Comparison of ENCODE assay signal across 8 cellular contexts in genomic region chr1:155134858-155135415, GRCh38. TPM values are rescaled to one million over a fixed set of nuclear protein-coding genes. Genes with fewer than 3 reads are reported as not detected.
DNase-seq lines count a peak whose midpoint lies in the region; ATAC-seq and TF ChIP-seq lines count a peak whose summit lies in the region.

No MANE protein-coding gene starts in this region.

- H3K36me3 ChIP-seq in effector memory CD4-positive, alpha-beta T cell (ENCODE audit: control insufficient read depth, insufficient read depth, low read length): no peaks in the 10 kb centered on the region

- DNase-seq in AG04450 (ENCODE audit: low read depth, low spot score) (peak; percentile 84), NCI-H345 treated with DMSO at 0.1 percent for 48 hours (lab: John Stamatoyannopoulos, UW; ENCODE audit: unreplicated experiment) (peak; percentile 60), medulla oblongata (ENCODE audit: extremely low spot score) (peak; percentile 78), superior temporal gyrus (ENCODE audit: extremely low spot score) (no peak)
- DNase-seq in activated CD4-positive, alpha-beta T cell treated with anti-CD3 and anti-CD28 coated beads, Interleukin-2, amount 10 ng/mL, durations not matched to agents 7 days and 5 days: peak; percentile 23
- DNase-seq in effector memory CD4-positive, alpha-beta T cell: peak; percentile 34 to 45 (median 43)
- DNase-seq in stimulated activated CD8-positive, alpha-beta memory T cell treated with anti-CD3 and anti-CD28 coated beads, Interleukin-12 subunit alpha, Interleukin-12 subunit beta, amount 100 ng/mL, for 4 hours (ENCODE audit: low read depth): peak; percentile 30

- TF ChIP-seq CTCF in AG04450 (IDR thresholded peaks at IDR 0.05; ENCODE audit: low read depth, low read length): no peak

- no peaks in the 10 kb centered on the region for H3K9me3 ChIP-seq in AG04450 (ENCODE audit: control insufficient read depth, insufficient read depth, low read length)
- no peaks in the 10 kb centered on the region for H3K9me3 ChIP-seq in effector memory CD4-positive, alpha-beta T cell (ENCODE audit: control insufficient read depth, low read length)

- peak overlapping the region; percentile 94 for H3K4me3 ChIP-seq in AG04450 (ENCODE audit: low read depth, low read length)
- peak overlapping the region; percentile 89 for H3K4me3 ChIP-seq in effector memory CD4-positive, alpha-beta T cell (ENCODE audit: insufficient read depth, low read depth, low read length, poor library complexity, severe bottlenecking)

- H3K27me3 Mint-ChIP-seq in activated CD4-positive, alpha-beta T cell treated with anti-CD3 and anti-CD28 coated beads, Interleukin-2, amount 10 ng/mL, durations not matched to agents 7 days and 5 days: no peaks in the 10 kb centered on the region

- CTCF ChIA-PET in AG04450 (lab: Charles Lee): interaction anchor here (1.0 to 2.6 kb wide), 4 partner anchors 29 to 50 kb away, joined by 4 to 10 read pairs (median 8); partner anchors contain the start of gene KRTCAP2
- CTCF ChIA-PET in activated CD4-positive, alpha-beta T cell treated with anti-CD3 and anti-CD28 coated beads, Interleukin-2, amount 10 ng/mL, durations not matched to agents 7 days and 5 days (lab: Charles Lee): interaction anchor here (0.6 to 1.8 kb wide), 8 partner anchors 25 to 67 kb away, joined by 3 to 12 read pairs (median 3); partner anchors contain the start of gene KRTCAP2

- peak; percentile 27 for ATAC-seq in GM21717 (IDR thresholded peaks at IDR 0.05; ENCODE audit: unreplicated experiment)

- H3K27me3 ChIP-seq in AG04450 (ENCODE audit: control insufficient read depth, insufficient read depth, low read length): no peaks in the 10 kb centered on the region
- no peaks in the 10 kb centered on the region for H3K27me3 ChIP-seq in effector memory CD4-positive, alpha-beta T cell (replicated peaks; ENCODE audit: control insufficient read depth, insufficient read depth, low read length, poor library complexity, severe bottlenecking)

- peaks cover 28% of the 10 kb centered on the region for H3K4me1 ChIP-seq in effector memory CD4-positive, alpha-beta T cell (ENCODE audit: control insufficient read depth, insufficient read depth, low read length, poor library complexity, severe bottlenecking)

- peak overlapping the region; percentile 98 for H3K4me3 Mint-ChIP-seq in activated CD4-positive, alpha-beta T cell treated with anti-CD3 and anti-CD28 coated beads, Interleukin-2, amount 10 ng/mL, durations not matched to agents 7 days and 5 days

- H3K4me1 Mint-ChIP-seq in activated CD4-positive, alpha-beta T cell treated with anti-CD3 and anti-CD28 coated beads, Interleukin-2, amount 10 ng/mL, durations not matched to agents 7 days and 5 days: peaks cover 48% of the 10 kb centered on the region

- no peaks in the 10 kb centered on the region for H3K9me3 Mint-ChIP-seq in activated CD4-positive, alpha-beta T cell treated with anti-CD3 and anti-CD28 coated beads, Interleukin-2, amount 10 ng/mL, durations not matched to agents 7 days and 5 days

- H3K27ac ChIP-seq in AG04450 (ENCODE audit: low read depth, low read length): peak overlapping the region; percentile 100
- H3K27ac ChIP-seq in effector memory CD4-positive, alpha-beta T cell (ENCODE audit: insufficient read depth, low read length, poor library complexity, severe bottlenecking): peak overlapping the region; percentile 99

- H3K27ac Mint-ChIP-seq in activated CD4-positive, alpha-beta T cell treated with anti-CD3 and anti-CD28 coated beads, Interleukin-2, amount 10 ng/mL, durations not matched to agents 7 days and 5 days: peak overlapping the region; percentile 98

- POLR2A ChIA-PET in AG04450 (lab: Yijun Ruan, JAX): interaction anchor here (0.7 to 1.3 kb wide), 2 partner anchors 38 to 43 kb away, joined by 3 to 7 read pairs; partner anchors contain the start of gene KRTCAP2
- POLR2A ChIA-PET in activated CD4-positive, alpha-beta T cell treated with anti-CD3 and anti-CD28 coated beads, Interleukin-2, amount 10 ng/mL, durations not matched to agents 7 days and 5 days (lab: Charles Lee): no interaction called here

- H3K36me3 Mint-ChIP-seq in activated CD4-positive, alpha-beta T cell treated with anti-CD3 and anti-CD28 coated beads, Interleukin-2, amount 10 ng/mL, durations not matched to agents 7 days and 5 days (ENCODE audit: low read depth): peaks cover 21% of the 10 kb centered on the region

RNA-seq across cellular contexts. Expression of gene SLC50A1, which starts 0.7 kb away (rescaled TPM):
- 29.5 and 31.4 TPM in 2 replicates for polyA plus RNA-seq in AG04450 (2011; rRNA removed)
- polyA minus RNA-seq in AG04450 (2011; rRNA and poly(A)+ RNA removed): 20.4 and 22.3 TPM in 2 replicates
- 10 to 100 TPM; 37.2 to 42.3 TPM for total RNA-seq in activated CD4-positive, alpha-beta T cell treated with anti-CD3 and anti-CD28 coated beads, Interleukin-2, amount 10 ng/mL, durations not matched to agents 7 days and 5 days

RNA-seq across cellular contexts. Expression of gene DPM3, which starts 5.4 kb away (rescaled TPM):
- polyA plus RNA-seq in AG04450 (2011; rRNA removed): 16.8 and 35.6 TPM in 2 replicates
- 5.9 and 6.1 TPM in 2 replicates for polyA minus RNA-seq in AG04450 (2011; rRNA and poly(A)+ RNA removed)
- 10 to 100 TPM; 50.1 to 58.9 TPM for total RNA-seq in activated CD4-positive, alpha-beta T cell treated with anti-CD3 and anti-CD28 coated beads, Interleukin-2, amount 10 ng/mL, durations not matched to agents 7 days and 5 days

RNA-seq across cellular contexts. Expression of gene EFNA1, which starts 7.3 kb away (rescaled TPM):
- 1.1 and 1.4 TPM in 2 replicates for polyA plus RNA-seq in AG04450 (2011; rRNA removed)
- 1.0 and 3.1 TPM in 2 replicates for polyA minus RNA-seq in AG04450 (2011; rRNA and poly(A)+ RNA removed)
- under 1 TPM in 1 of 2 experiments, not detected in 1; 0.15 TPM for total RNA-seq in activated CD4-positive, alpha-beta T cell treated with anti-CD3 and anti-CD28 coated beads, Interleukin-2, amount 10 ng/mL, durations not matched to agents 7 days and 5 days

RNA-seq across cellular contexts. Expression of gene KRTCAP2, which starts 38.2 kb away (rescaled TPM):
- polyA plus RNA-seq in AG04450 (2011; rRNA removed): 102 and 131 TPM in 2 replicates
- polyA minus RNA-seq in AG04450 (2011; rRNA and poly(A)+ RNA removed): 175 and 190 TPM in 2 replicates
- 100 to 1,000 TPM; 183 to 308 TPM for total RNA-seq in activated CD4-positive, alpha-beta T cell treated with anti-CD3 and anti-CD28 coated beads, Interleukin-2, amount 10 ng/mL, durations not matched to agents 7 days and 5 days

RNA-seq across cellular contexts. Expression of gene TRIM46, which starts 38.7 kb away (rescaled TPM):
- polyA plus RNA-seq in AG04450 (2011; rRNA removed): 2.9 and 3.8 TPM in 2 replicates
- polyA minus RNA-seq in AG04450 (2011; rRNA and poly(A)+ RNA removed): 5.1 and 9.9 TPM in 2 replicates
- total RNA-seq in activated CD4-positive, alpha-beta T cell treated with anti-CD3 and anti-CD28 coated beads, Interleukin-2, amount 10 ng/mL, durations not matched to agents 7 days and 5 days: 10 to 100 TPM; 14.2 to 15.5 TPM
